20 cellular contexts compared by ENCODE assay signal in genomic region chr6:72248621-72249020, GRCh38.
"Had no signal": no experiment of that assay in that cellular context is flagged by ENCODE, and none has a peak within 500 bp of the region (broad histone marks: within the 10 kb centered on the region; RNA-seq: fewer than 3 reads in every experiment).

No MANE protein-coding gene starts in this region.

- ATAC-seq: activated CD8-positive, alpha-beta memory T cell treated with anti-CD3 and anti-CD28 coated beads, Interleukin-2, amount 10 ng/mL, durations not matched to agents 7 days and 5 days; esophagus mucosa; naive thymus-derived CD4-positive, alpha-beta T cell; pancreas; sciatic nerve had no signal

- H3K4me1 ChIP-seq: pancreas, transverse colon, vagina had no signal

- H3K36me3 ChIP-seq: brain microvascular endothelial cell, neural progenitor cell, pancreas, transverse colon, vagina had no signal

- H3K27me3 ChIP-seq: brain microvascular endothelial cell, neural progenitor cell, pancreas, transverse colon, vagina had no signal

- H3K27ac ChIP-seq: brain microvascular endothelial cell, neural progenitor cell, pancreas, transverse colon, vagina had no signal

- DNase-seq: activated CD4-positive, alpha-beta memory T cell treated with anti-CD3 and anti-CD28 coated beads, Interleukin-2, amount 10 ng/mL, durations not matched to agents 7 days and 5 days; activated CD4-positive, alpha-beta T cell treated with anti-CD3 and anti-CD28 coated beads for 48 hours; activated CD4-positive, CD25-positive, alpha-beta regulatory T cell; activated CD8-positive, alpha-beta memory T cell treated with anti-CD3 and anti-CD28 coated beads, Interleukin-2, amount 10 ng/mL, durations not matched to agents 7 days and 5 days; activated naive CD8-positive, alpha-beta T cell treated with anti-CD3 and anti-CD28 coated beads for 36 hours; brain microvascular endothelial cell; cerebellar nuclear complex; effector CD8-positive, alpha-beta T cell; immature natural killer cell; mesenchymal stem cell; naive thymus-derived CD4-positive, alpha-beta T cell; pancreas; stimulated activated naive CD4-positive, alpha-beta T cell treated with Interleukin-2 at 50 U/mL for 16 hours; T-helper 1 cell; T-helper 9 cell; transverse colon had no signal

- H3K9me3 ChIP-seq: pancreas, transverse colon, vagina had no signal

- H3K4me3 ChIP-seq: neural progenitor cell, pancreas, transverse colon, vagina had no signal
